ENCODE assay signal across 8 cellular contexts in genomic region chr17:45248132-45248936, GRCh38. TPM values are rescaled to one million over a fixed set of nuclear protein-coding genes. Genes with fewer than 3 reads are reported as not detected.
DNase-seq lines count a peak whose midpoint lies in the region; ATAC-seq, FAIRE-seq and TF ChIP-seq lines count a peak whose summit lies in the region.

No MANE protein-coding gene starts in this region.

- peak overlapping the region; percentile 90 for H4K8ac ChIP-seq in H1 (ENCODE audit: extremely low read depth, insufficient read depth, low read length)

- H3K4me2 ChIP-seq in H1 (ENCODE audit: insufficient read depth in 1 of 2, low read depth in 2 of 2, low read length in 2 of 2) = peak overlapping the region; percentile 78 to 85

- H4K20me1 ChIP-seq in H1 (replicated peaks in 1 of 2; ENCODE audit: control insufficient read depth in 1 of 2, insufficient read depth in 2 of 2, low read length in 2 of 2) = peaks cover 1 to 3% of the 10 kb centered on the region in 2 experiments

- peak overlapping the region; percentile 97 for H3K4ac ChIP-seq in H1 (replicated peaks; ENCODE audit: insufficient read length, low read depth, low read length)

- peak; percentile 88 for DNase-seq in GM10248 (ENCODE audit: extremely low spot score)
- peak; percentile 92 for DNase-seq in H7
- peak; percentile 73 for DNase-seq in NB4 (ENCODE audit: low read depth)
- DNase-seq in activated CD4-positive, alpha-beta T cell treated with anti-CD3 and anti-CD28 coated beads, Interleukin-2, amount 50 U/mL, for 1 hour = peak; percentile 81
- DNase-seq in H1 (ENCODE audit: low read depth in 1 of 2, low spot score in 2 of 2) = no peak
- DNase-seq in natural killer cell = peak; percentile 66
- peak; percentile 75 to 80 for DNase-seq in thyroid gland
- DNase-seq in SHP77 (lab: John Stamatoyannopoulos, UW) = no peak

- H3K27me3 ChIP-seq in H7 (ENCODE audit: control insufficient read depth, insufficient read depth, low read length) = no peaks in the 10 kb centered on the region; the same call in 1 of the 2 replicates
- no peaks in the 10 kb centered on the region; a peak in 2 of 7 replicates for H3K27me3 ChIP-seq in H1 (replicated peaks in 1 of 4; ENCODE audit: control insufficient read depth in 3 of 4, extremely low read depth in 1 of 4, insufficient read depth in 3 of 4, low read length in 3 of 4)
- H3K27me3 ChIP-seq in thyroid gland = no peaks in the 10 kb centered on the region

- peak overlapping the region; percentile 95 for H4K91ac ChIP-seq in H1 (replicated peaks; ENCODE audit: insufficient read length, low read length)

- TF ChIP-seq CTCF in GM10248 (IDR thresholded peaks at IDR 0.05; ENCODE audit: control extremely low read depth, extremely low read depth, low read depth, missing control alignments) = no peak
- TF ChIP-seq CTCF in NB4 (IDR thresholded peaks at IDR 0.05; ENCODE audit: low read depth, low read length) = no peak
- TF ChIP-seq CTCF in H1 (IDR thresholded peaks at IDR 0.05; ENCODE audit: control extremely low read depth in 1 of 3, insufficient read depth in 1 of 3, low read depth in 1 of 3, low read length in 3 of 3) = no peak
- TF ChIP-seq CTCF in natural killer cell (IDR thresholded peaks at IDR 0.05) = no peak
- no peak for TF ChIP-seq CTCF in thyroid gland (IDR thresholded peaks at IDR 0.05)

- POLR2A ChIA-PET in GM10248 (lab: Yijun Ruan, JAX) (interaction anchor here (0.7 to 1.2 kb wide), 2 partner anchors 19 to 45 kb away, joined by 3 read pairs; no protein-coding TSS in a partner anchor), H1 (lab: Charles Lee; ENCODE audit: partially characterized antibody) (interaction anchor here (0.7 to 4.7 kb wide), 17 partner anchors 10 to 144 kb away, joined by 3 to 43 read pairs (median 5); partner anchors contain the start of genes HEXIM1 and HEXIM2)

- intact Hi-C loops in natural killer cell (cut with micrococcal nuclease) = loop anchor here (1.0 kb wide), 1 partner anchor 19 kb away; no protein-coding TSS in a partner anchor
- intact Hi-C loops in thyroid gland (cut with DNase I) = no loop called here

- H2BK20ac ChIP-seq in H1 (ENCODE audit: low read length) = no peak overlapping the region

- FAIRE-seq in H1 (lab: Jason Lieb, UNC) = no peak

- no peak overlapping the region for H2AFZ ChIP-seq in H1 (ENCODE audit: low read length)

- TF ChIP-seq POLR2A in NB4 (IDR thresholded peaks at IDR 0.05; ENCODE audit: extremely low read depth, insufficient read length) (no peak), H1 (IDR thresholded peaks at IDR 0.05; ENCODE audit: control extremely low read depth in 1 of 2, low read depth in 2 of 2, low read length in 2 of 2) (peak in 1 of 2 experiments; percentile 55; a peak in 2 of 3 replicates), thyroid gland (IDR thresholded peaks at IDR 0.05) (peak in 1 of 2 donors; percentile 2)

- peaks cover 9% of the 10 kb centered on the region for H3K79me1 ChIP-seq in H1 (ENCODE audit: low read depth, low read length)

- peak; percentile 58 to 78 (median 60) for ATAC-seq in natural killer cell

- H2BK15ac ChIP-seq in H1 (ENCODE audit: low read length) = no peak overlapping the region

- H3K27me3 Mint-ChIP-seq in natural killer cell (ENCODE audit: low read depth in 2 of 2) = no peaks in the 10 kb centered on the region

- peak overlapping the region; percentile 92; the same call in 1 of the 2 replicates for H2BK5ac ChIP-seq in H1 (ENCODE audit: low read depth, low read length)

- 12% methylated on average over 38 of the region's 39 CpGs; no CpG with 5 or more reads in 1 of the 2 experiments for WGBS in H1 (ENCODE audit: extremely low coverage in 1 of 2, insufficient coverage in 1 of 2, insufficient read length in 1 of 2, insufficient replicate concordance in 2 of 2, low coverage in 1 of 2, low lambda C conversion rate in 2 of 2, missing lambda C conversion rate in 1 of 2), 2 experiments
- WGBS in thyroid gland, 2 donors = 14 to 18% methylated on average over 11 to 14 of the region's 39 CpGs

- H3K4me1 ChIP-seq in H1 (replicated peaks in 1 of 4; ENCODE audit: control insufficient read depth in 3 of 4, insufficient read depth in 4 of 4, low read length in 3 of 4) = peaks cover 3 to 15% (median 12%) of the 10 kb centered on the region in 4 experiments
- peaks cover 17 to 18% of the 10 kb centered on the region in 2 donors for H3K4me1 ChIP-seq in thyroid gland

- CTCF ChIA-PET in GM10248 (lab: Yijun Ruan, JAX) (interaction anchor here (1.2 to 9.1 kb wide), 7 partner anchors 13 to 139 kb away, joined by 3 to 68 read pairs (median 7); partner anchors contain the start of gene ACBD4), H1 (lab: Charles Lee; ENCODE audit: partially characterized antibody) (interaction anchor here (0.7 to 21.3 kb wide), 11 partner anchors 10 to 137 kb away, joined by 3 to 362 read pairs (median 8); partner anchors contain the start of gene ACBD4)

- no peaks in the 10 kb centered on the region for H3K36me3 Mint-ChIP-seq in natural killer cell

- 0 out of 2 replicates have a peak overlapping the region, but pooled peaks have one; percentile 17 for H2AK5ac ChIP-seq in H1 (ENCODE audit: low read depth, low read length)

- TF ChIP-seq RAD21 in H1 (IDR thresholded peaks at IDR 0.05 in 1 of 2, conservative IDR thresholded peaks at IDR 0.05 in 1 of 2; ENCODE audit: low read depth in 2 of 2, low read length in 2 of 2) = no peak

- no peak overlapping the region for H3K14ac ChIP-seq in H1 (ENCODE audit: insufficient read length)

- peak overlapping the region; percentile 87 for H3K4me3 Mint-ChIP-seq in natural killer cell

- H3K9ac ChIP-seq in H1 (replicated peaks in 1 of 4; ENCODE audit: extremely low read depth in 1 of 4, low read depth in 3 of 4, low read length in 3 of 4) = peak overlapping the region; percentile 56 to 68 (median 63)

- H3K4me1 Mint-ChIP-seq in natural killer cell = peaks cover 39 to 63% of the 10 kb centered on the region in 2 donors

- peak overlapping the region; percentile 87 to 89 for H3K27ac Mint-ChIP-seq in natural killer cell

- H2BK12ac ChIP-seq in H1 (ENCODE audit: low read depth, low read length) = peak overlapping the region; percentile 7; the same call in 1 of the 2 replicates

- no peaks in the 10 kb centered on the region for H3K9me3 Mint-ChIP-seq in natural killer cell

- no peak for TF ChIP-seq EP300 in H1 (IDR thresholded peaks at IDR 0.05; ENCODE audit: borderline replicate concordance in 1 of 2, low read depth in 2 of 2, low read length in 2 of 2)

- peak overlapping the region; percentile 89 for H4K5ac ChIP-seq in H1 (ENCODE audit: insufficient read length, low read depth, low read length)

- peaks cover 2% of the 10 kb centered on the region; the same call in 1 of the 2 replicates for H3K36me3 ChIP-seq in H7 (replicated peaks; ENCODE audit: control insufficient read depth, insufficient read depth, low read length)
- H3K36me3 ChIP-seq in H1 (ENCODE audit: control insufficient read depth in 2 of 4, insufficient read depth in 4 of 4, low read length in 3 of 4) = peaks cover 0 to 5% (median 1%) of the 10 kb centered on the region in 4 experiments; a peak in 3 of 8 replicates
- no peaks in the 10 kb centered on the region for H3K36me3 ChIP-seq in thyroid gland

- peak overlapping the region; percentile 71 for H3K27ac ChIP-seq in H1 (ENCODE audit: low read depth, low read length)
- H3K27ac ChIP-seq in thyroid gland = peak overlapping the region; percentile 42 to 72 (median 50)

- peak overlapping the region; percentile 90 for H3K56ac ChIP-seq in H1 (replicated peaks; ENCODE audit: insufficient read length, low read depth, low read length)

- peak overlapping the region; percentile 80 for H3K4me3 ChIP-seq in H7 (ENCODE audit: insufficient read depth, low read depth, low read length)
- H3K4me3 ChIP-seq in NB4 (ENCODE audit: low read depth, low read length) = peak overlapping the region; percentile 58
- H3K4me3 ChIP-seq in H1 (ENCODE audit: extremely low read depth in 1 of 4, insufficient read depth in 2 of 4, low read depth in 3 of 4, low read length in 4 of 4) = peak overlapping the region; percentile 53 to 82 (median 70)
- peak overlapping the region; percentile 18 to 81 (median 51) for H3K4me3 ChIP-seq in thyroid gland (replicated peaks in 1 of 3)

- H3K23me2 ChIP-seq in H1 (ENCODE audit: low read depth, low read length) = peaks cover 7% of the 10 kb centered on the region; the same call in 1 of the 2 replicates

- H3K79me2 ChIP-seq in H1 (ENCODE audit: control insufficient read depth in 1 of 2, insufficient read depth in 2 of 2, low read length in 2 of 2) = peaks cover 0 to 7% of the 10 kb centered on the region in 2 experiments; a peak in 1 of 4 replicates

- H3K18ac ChIP-seq in H1 (ENCODE audit: extremely low read depth, low read length) = peak overlapping the region; percentile 87

- peak overlapping the region; percentile 60 for H2BK120ac ChIP-seq in H1 (replicated peaks; ENCODE audit: low read depth, low read length)

- H3K9me3 ChIP-seq in H1 (ENCODE audit: insufficient read depth in 2 of 2, low read depth in 1 of 2, low read length in 1 of 2) = no peaks in the 10 kb centered on the region
- no peaks in the 10 kb centered on the region for H3K9me3 ChIP-seq in thyroid gland

- no peak overlapping the region for H3K23ac ChIP-seq in H1 (ENCODE audit: insufficient read length)

RNA-seq across cellular contexts. Expression of gene SPATA32, which starts 13.6 kb away (rescaled TPM):
- 0.24 TPM in 1 of 2 replicates, not detected in the other for total RNA-seq in H7 (2014; rRNA removed; shearing (Covaris generic))
- not detected in 2 replicates for total RNA-seq in H1 (2021; fragmentation: NEBNext Ultra II Directional; extraction: Animal tissue kit (Norgen Biotek cat#: 25700))
- polyA plus RNA-seq in H1 (2011; rRNA removed) = 0.11 and 0.24 TPM in 2 replicates
- 0.19 TPM for polyA plus RNA-seq in H1 (2011; cell fraction: cytosol; rRNA removed)
- polyA plus RNA-seq in H1 (2011; cell fraction: nucleus; rRNA removed) = 0.31 TPM
- polyA plus RNA-seq in H1 (2012, experiment 1 of 2) = 0.15 to 0.52 TPM (median 0.28 TPM) in 3 of 4 replicates, not detected in the other
- polyA plus RNA-seq in H1 (2012, experiment 2 of 2) = 0.13 TPM
- not detected for polyA plus RNA-seq in H1 (2013, experiment 1 of 2)
- polyA plus RNA-seq in H1 (2013, experiment 2 of 2) = 0.06 TPM
- 0.27 and 0.38 TPM in 2 replicates for polyA minus RNA-seq in H1 (2011; rRNA and poly(A)+ RNA removed)
- not detected for polyA minus RNA-seq in H1 (2011; cell fraction: cytosol; rRNA and poly(A)+ RNA removed)
- polyA minus RNA-seq in H1 (2011; cell fraction: nucleus; rRNA and poly(A)+ RNA removed) = not detected
- total RNA-seq in natural killer cell (under 1 TPM in 1 of 3 donors, not detected in 2; 0.43 TPM), thyroid gland (not detected)

RNA-seq across cellular contexts. Expression of gene FMNL1, which starts 26.6 kb away (rescaled TPM):
- total RNA-seq in H7 (2014; rRNA removed; shearing (Covaris generic)) = 1.7 and 2.4 TPM in 2 replicates
- 8.6 and 9.8 TPM in 2 replicates for total RNA-seq in H1 (2021; fragmentation: NEBNext Ultra II Directional; extraction: Animal tissue kit (Norgen Biotek cat#: 25700))
- polyA plus RNA-seq in H1 (2011; rRNA removed) = 2.5 and 5.3 TPM in 2 replicates
- polyA plus RNA-seq in H1 (2011; cell fraction: cytosol; rRNA removed) = 3.5 TPM
- 17.2 TPM for polyA plus RNA-seq in H1 (2011; cell fraction: nucleus; rRNA removed)
- polyA plus RNA-seq in H1 (2012, experiment 1 of 2) = 6.9 to 11.7 TPM (median 8.4 TPM) in 4 replicates
- 7.1 TPM for polyA plus RNA-seq in H1 (2012, experiment 2 of 2)
- 6.8 TPM for polyA plus RNA-seq in H1 (2013, experiment 1 of 2)
- polyA plus RNA-seq in H1 (2013, experiment 2 of 2) = 7.0 TPM
- polyA minus RNA-seq in H1 (2011; rRNA and poly(A)+ RNA removed) = 1.9 and 2.8 TPM in 2 replicates
- polyA minus RNA-seq in H1 (2011; cell fraction: cytosol; rRNA and poly(A)+ RNA removed) = 3.7 TPM
- polyA minus RNA-seq in H1 (2011; cell fraction: nucleus; rRNA and poly(A)+ RNA removed) = 6.9 TPM
- total RNA-seq in natural killer cell = 100 to 1,000 TPM; 741 to 836 (median 752) TPM
- 1 to 10 TPM; 3.2 to 7.6 (median 4.2) TPM for total RNA-seq in thyroid gland

Comparison
In these comparisons a context has a peak if more than half of its experiments do, and no peak if none do; other contexts are left out.
1. DNase-seq: peak in GM10248 (single experiment), H7 (single experiment), NB4 (single experiment), activated CD4-positive, alpha-beta T cell treated with anti-CD3 and anti-CD28 coated beads, Interleukin-2, amount 50 U/mL, for 1 hour (single experiment), natural killer cell (single experiment) and thyroid gland (2 of 2); none in H1 (0 of 2) and SHP77 (0 of 2).
2. RNA of gene FMNL1, which starts 26.6 kb away (total RNA-seq): 741 to 836 TPM in natural killer cell; 8.6 to 9.8 TPM in H1, 3.2 to 7.6 TPM in thyroid gland and 1.7 to 2.4 TPM in H7; every median in the first group is over 10 times any median in the second.
3. Peak in every context shown above with its lines, with median percentiles within 50 percentile points of each other: H3K4me3 ChIP-seq.